In the genomic region with DNA sequence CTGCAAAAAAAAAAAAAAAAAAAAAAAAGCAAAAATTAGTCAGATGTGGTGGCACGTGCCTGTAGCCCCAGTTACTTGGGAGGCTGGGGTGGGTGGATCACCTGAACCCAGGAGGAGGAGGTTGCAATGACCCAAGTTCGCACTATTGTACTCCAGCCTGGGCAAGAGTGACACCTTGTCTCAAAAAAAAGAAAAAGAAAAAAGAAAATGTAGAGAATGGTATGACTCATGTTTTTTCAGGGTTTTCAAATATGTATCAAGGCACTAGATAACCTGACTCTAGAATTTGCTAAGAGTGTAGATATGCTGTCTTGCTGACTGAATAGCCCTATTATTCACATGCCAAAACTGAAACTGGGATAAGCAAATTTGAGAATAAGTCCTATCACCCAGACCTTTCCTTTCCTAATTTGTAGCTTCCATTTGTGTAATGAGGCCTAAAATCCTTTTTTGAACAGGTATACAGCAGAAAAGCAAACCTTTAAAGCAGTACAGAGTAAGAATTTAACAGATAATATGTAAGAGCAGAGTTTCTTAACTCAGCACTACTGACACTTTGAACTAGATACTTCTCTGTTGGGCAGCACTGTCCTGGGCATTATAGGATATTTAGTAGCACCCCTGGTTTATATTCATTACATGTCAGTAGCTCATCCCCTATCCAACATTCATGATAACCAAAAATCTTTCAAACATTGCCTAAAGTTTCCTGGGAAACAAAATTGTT, we compare ENCODE assay signal across 1 cellular context.
TF ChIP-seq lines count a peak whose summit lies in the region.

No MANE protein-coding gene starts in this region.

TF ChIP-seq in HEK293, 187 proteins besides CTCF, POLR2A, EP300 and RAD21 (continued from another document):
- TF ChIP-seq, protein P1, sequence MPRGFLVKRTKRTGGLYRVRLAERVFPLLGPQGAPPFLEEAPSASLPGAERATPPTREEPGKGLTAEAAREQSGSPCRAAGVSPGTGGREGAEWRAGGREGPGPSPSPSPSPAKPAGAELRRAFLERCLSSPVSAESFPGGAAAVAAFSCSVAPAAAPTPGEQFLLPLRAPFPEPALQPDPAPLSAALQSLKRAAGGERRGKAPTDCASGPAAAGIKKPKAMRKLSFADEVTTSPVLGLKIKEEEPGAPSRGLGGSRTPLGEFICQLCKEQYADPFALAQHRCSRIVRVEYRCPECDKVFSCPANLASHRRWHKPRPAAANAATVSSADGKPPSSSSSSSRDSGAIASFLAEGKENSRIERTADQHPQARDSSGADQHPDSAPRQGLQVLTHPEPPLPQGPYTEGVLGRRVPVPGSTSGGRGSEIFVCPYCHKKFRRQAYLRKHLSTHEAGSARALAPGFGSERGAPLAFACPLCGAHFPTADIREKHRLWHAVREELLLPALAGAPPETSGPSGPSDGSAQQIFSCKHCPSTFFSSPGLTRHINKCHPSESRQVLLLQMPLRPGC (tag by site-specific recombination; IDR thresholded peaks at IDR 0.05) = no peak
